In the genomic region with DNA sequence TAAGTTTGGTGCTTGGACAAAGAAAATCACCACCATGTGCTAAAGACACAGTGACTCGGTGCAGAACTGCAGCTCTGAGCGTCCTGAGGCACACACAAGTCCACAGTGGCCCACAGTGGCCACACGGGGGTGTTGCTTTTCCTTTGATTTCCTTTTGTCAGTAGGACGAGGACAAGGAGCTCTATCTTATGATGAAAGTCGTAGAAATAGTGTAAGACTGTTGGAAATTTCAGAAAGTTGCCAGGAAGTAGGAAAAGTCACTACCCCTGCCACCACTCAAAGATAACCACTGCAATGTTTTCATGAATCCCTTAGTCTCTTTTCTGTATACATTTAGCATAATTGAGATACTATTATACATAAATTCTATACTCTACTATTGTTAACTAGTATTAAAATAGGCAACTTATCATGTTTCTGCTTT, we compare ENCODE assay signal across 8 cellular contexts.
DNase-seq lines count a peak whose midpoint lies in the region; TF ChIP-seq lines count a peak whose summit lies in the region.

No MANE protein-coding gene starts in this region.

- intact Hi-C loops in breast epithelium (cut with DNase I; ENCODE audit: low total_unique reads) (no loop called here), tibial artery (cut with DNase I; ENCODE audit: low total_unique reads) (loop anchor here (5.0 kb wide), 2 partner anchors 169 to 381 kb away; no protein-coding TSS in a partner anchor)

- no peak for TF ChIP-seq POLR2A in breast epithelium (IDR thresholded peaks at IDR 0.05)

- H3K27ac ChIP-seq in breast epithelium = no peak overlapping the region
- no peak overlapping the region for H3K27ac ChIP-seq in tibial artery

- H3K4me3 ChIP-seq in breast epithelium (no peak overlapping the region), tibial artery (no peak overlapping the region)

- H3K9me3 ChIP-seq in breast epithelium (no peaks in the 10 kb centered on the region), tibial artery (no peaks in the 10 kb centered on the region)

- DNase-seq in NCI-H1105 treated with DMSO at 0.1 percent for 48 hours (lab: John Stamatoyannopoulos, UW) (peak; percentile 17), NCI-H1105 (lab: John Stamatoyannopoulos, UW) (no peak), NCI-H146 (lab: John Stamatoyannopoulos, UW) (peak; percentile 36), breast epithelium (ENCODE audit: low spot score in 2 of 2) (peak; percentile 63 to 74), kidney glomerular epithelial cell (lab: John Stamatoyannopoulos, UW) (peak; percentile 57), tibial artery (peak; percentile 77 to 85), NCI-H446 (lab: John Stamatoyannopoulos, UW) (no peak)
- no peak for DNase-seq in activated effector memory CD4-positive, alpha-beta T cell treated with anti-CD3 and anti-CD28 coated beads, Interleukin-2, amount 50 U/mL, for 16 hours

- no peaks in the 10 kb centered on the region for H3K4me1 ChIP-seq in breast epithelium
- peaks cover 0 to 7% (median 0%) of the 10 kb centered on the region in 4 donors for H3K4me1 ChIP-seq in tibial artery

- H3K27me3 ChIP-seq in breast epithelium (no peaks in the 10 kb centered on the region), tibial artery (no peaks in the 10 kb centered on the region)

- TF ChIP-seq CTCF in breast epithelium (IDR thresholded peaks at IDR 0.05) (peak; percentile 59 to 81 (median 73)), tibial artery (IDR thresholded peaks at IDR 0.05) (peak; percentile 77 to 78)

- H3K36me3 ChIP-seq in breast epithelium (no peaks in the 10 kb centered on the region), tibial artery (peaks cover 0 to 45% (median 34%) of the 10 kb centered on the region in 3 donors)

Comparison
In these comparisons a context has a peak if more than half of its experiments do, and no peak if none do; other contexts are left out.
1. DNase-seq: peak in NCI-H1105 treated with DMSO at 0.1 percent for 48 hours (single experiment), NCI-H146 (single experiment), breast epithelium (2 of 2), kidney glomerular epithelial cell (single experiment) and tibial artery (2 of 2); none in NCI-H1105 (single experiment), activated effector memory CD4-positive, alpha-beta T cell treated with anti-CD3 and anti-CD28 coated beads, Interleukin-2, amount 50 U/mL, for 16 hours (single experiment) and NCI-H446 (0 of 2).